In the genomic region with DNA sequence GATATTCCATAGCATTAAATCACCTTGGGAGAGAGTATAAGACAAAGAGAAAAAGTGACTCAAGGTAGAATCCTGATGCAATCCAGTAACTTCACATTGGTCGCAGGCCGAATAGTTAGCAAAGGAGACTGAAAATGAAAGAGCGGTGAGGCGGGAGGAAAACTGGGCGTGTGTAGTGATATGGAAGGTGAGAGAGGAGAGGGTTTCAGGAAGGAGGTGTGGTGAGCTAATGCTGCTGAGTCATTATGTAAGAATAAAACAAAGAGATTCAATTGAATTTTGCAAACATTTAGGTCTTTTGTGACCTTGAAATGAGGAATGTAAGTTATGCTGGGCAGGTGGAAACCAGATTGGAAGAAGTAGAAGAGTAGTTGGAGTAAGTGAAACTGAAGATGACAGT, we compare ENCODE assay signal across 19 cellular contexts.
DNase-seq lines count a peak whose midpoint lies in the region; ATAC-seq and TF ChIP-seq lines count a peak whose summit lies in the region.
"Had no signal": no experiment of that assay in that cellular context is flagged by ENCODE, and none has a peak within 500 bp of the region (broad histone marks: within the 10 kb centered on the region; RNA-seq: fewer than 3 reads in every experiment).

No MANE protein-coding gene starts in this region.

- CTCF ChIA-PET in WTC11 (lab: Charles Lee): no interaction called here

- POLR2A ChIA-PET in WTC11 (lab: Charles Lee): no interaction called here

- peak; percentile 84 for ATAC-seq in GM18499 (IDR thresholded peaks at IDR 0.05; ENCODE audit: insufficient read depth, unreplicated experiment)
- peak; percentile 87 for ATAC-seq in GM19452 (IDR thresholded peaks at IDR 0.05; ENCODE audit: unreplicated experiment)
- peak; percentile 95 for ATAC-seq in HG03342 (IDR thresholded peaks at IDR 0.05; ENCODE audit: unreplicated experiment)
- ATAC-seq in WTC11: no peak
- no peak for ATAC-seq in HG02981 (IDR thresholded peaks at IDR 0.05; ENCODE audit: unreplicated experiment)
- ATAC-seq: CD8-positive, alpha-beta T cell; sciatic nerve had no signal

- no peaks in the 10 kb centered on the region for H3K27me3 Mint-ChIP-seq in WTC11 (ENCODE audit: low read depth)

- peak overlapping the region; percentile 6 for H3K27ac Mint-ChIP-seq in WTC11
- H3K27ac Mint-ChIP-seq: activated T-helper 2 cell treated with anti-CD3 and anti-CD28 coated beads, Interferon-gamma antibody, Interleukin-2, Interleukin-4, amounts not matched to agents 10 μg/mL and 5 μg/mL and 100 μg/mL, durations not matched to agents 14 hours and 24 hours and 36 hours; CD8-positive, alpha-beta T cell had no signal

- H3K36me3 Mint-ChIP-seq in WTC11: no peaks in the 10 kb centered on the region
- H3K36me3 Mint-ChIP-seq: CD8-positive, alpha-beta T cell had no signal

- H3K4me1 Mint-ChIP-seq in WTC11: peaks cover 8% of the 10 kb centered on the region

- peaks cover 15% of the 10 kb centered on the region for H3K9me3 Mint-ChIP-seq in WTC11

- H3K4me3 Mint-ChIP-seq in WTC11: no peak overlapping the region
- H3K4me3 Mint-ChIP-seq: CD8-positive, alpha-beta T cell had no signal

- DNase-seq in WTC11 (ENCODE audit: low spot score): no peak
- DNase-seq in NAMALWA (ENCODE audit: low spot score): no peak
- DNase-seq in cerebellum (ENCODE audit: low spot score): no peak
- no peak for DNase-seq in stimulated activated CD4-positive, alpha-beta T cell treated with anti-CD3 and anti-CD28 coated beads, Interleukin-15, amount 100 ng/mL, for 24 hours
- DNase-seq: amygdala; CD8-positive, alpha-beta T cell; hippocampal formation; NCI-H1092; NCI-H2171 treated with DMSO at 0.1 percent for 48 hours; NCI-H82; nucleus accumbens; stimulated activated CD4-positive, alpha-beta T cell treated with anti-CD3 and anti-CD28 coated beads, Interleukin-1b, Interleukin-23, amount 100 ng/mL, for 48 hours; WERI-Rb-1 had no signal

- TF ChIP-seq CTCF in WTC11 (IDR thresholded peaks at IDR 0.05): no peak

TF ChIP-seq in WTC11, 78 proteins besides CTCF, POLR2A, EP300 and RAD21:
- no peak for TF ChIP-seq NFYB (CRISPR knock-in tag; conservative IDR thresholded peaks at IDR 0.05; ENCODE audit: low read depth)
TF ChIP-seq in WTC11: peak in this region for 0.

Comparison
In these comparisons a context has a peak if more than half of its experiments do, and no peak if none do; other contexts are left out.
1. ATAC-seq: peak in GM18499 (single experiment), GM19452 (single experiment) and HG03342 (single experiment); none in WTC11 (single experiment) and HG02981 (single experiment).